Comparison of ENCODE assay signal across 8 cellular contexts in the genomic region with DNA sequence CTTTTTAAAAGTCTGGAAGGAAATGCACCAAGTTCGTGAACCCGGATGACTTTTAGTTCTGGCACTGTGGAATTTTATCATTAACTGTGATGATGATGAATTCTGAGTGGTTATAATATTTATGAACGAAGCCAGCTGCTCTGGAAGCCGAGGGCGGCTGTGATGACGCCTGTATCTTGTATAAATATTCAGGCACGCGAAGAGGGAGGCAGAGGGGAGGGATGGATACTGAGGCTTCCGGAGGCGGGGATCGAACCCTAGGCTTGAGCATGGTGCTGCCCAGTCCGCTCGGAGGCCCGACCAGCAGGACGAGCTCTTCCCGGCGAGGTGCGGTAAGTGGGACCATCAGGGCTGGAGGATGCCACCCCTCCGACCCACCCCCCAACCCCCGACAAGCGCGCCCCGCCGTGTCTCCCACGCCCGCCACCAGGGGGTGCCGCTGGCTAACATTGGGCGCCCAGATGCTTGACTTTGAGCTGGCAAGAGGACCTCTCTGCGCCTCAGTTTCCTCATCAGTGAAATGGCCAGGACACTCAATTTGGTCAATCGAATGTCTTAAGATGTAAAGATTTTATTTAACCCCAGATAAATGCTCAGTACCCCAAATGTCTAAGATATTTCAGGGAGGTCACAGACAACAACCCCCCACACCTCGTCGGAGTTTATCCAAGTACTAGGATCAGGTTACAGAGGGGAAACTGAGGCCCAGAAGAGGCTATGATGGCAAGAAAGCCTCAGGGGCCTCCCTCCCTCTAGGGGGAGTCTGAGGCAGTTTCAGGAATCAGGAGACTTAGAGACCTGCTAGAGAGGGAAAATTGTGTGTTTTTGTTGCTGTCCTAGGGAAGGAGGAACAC. TPM values are rescaled to one million over a fixed set of nuclear protein-coding genes. Genes with fewer than 3 reads are reported as not detected.
DNase-seq lines count a peak whose midpoint lies in the region; ATAC-seq and TF ChIP-seq lines count a peak whose summit lies in the region.

No MANE protein-coding gene starts in this region.

- H3K36me3 Mint-ChIP-seq in T-cell: no peaks in the 10 kb centered on the region
- peaks cover 0 to 2% (median 0%) of the 10 kb centered on the region in 3 donors for H3K36me3 Mint-ChIP-seq in naive thymus-derived CD8-positive, alpha-beta T cell

- H3K4me1 Mint-ChIP-seq in T-cell: peaks cover 8 to 14% (median 8%) of the 10 kb centered on the region in 3 donors
- peaks cover 3 to 14% (median 11%) of the 10 kb centered on the region in 4 donors for H3K4me1 Mint-ChIP-seq in naive thymus-derived CD8-positive, alpha-beta T cell

- intact Hi-C loops in cardiac septum (cut with DNase I): loop anchor here (5.0 to 10.0 kb wide), 2 partner anchors 44 to 206 kb away; a partner anchor contains a TSS
- intact Hi-C loops in Right ventricle myocardium inferior (cut with DNase I): no loop called here

- no peak overlapping the region for H3K4me3 Mint-ChIP-seq in T-cell
- no peak overlapping the region for H3K4me3 Mint-ChIP-seq in naive thymus-derived CD8-positive, alpha-beta T cell

- POLR2A ChIA-PET in T-cell (lab: Charles Lee): interaction anchor here in 1 of 2 donors (0.6 kb wide), 1 partner anchor 648 kb away, joined by 6 read pairs; no protein-coding TSS in a partner anchor
- POLR2A ChIA-PET in naive thymus-derived CD8-positive, alpha-beta T cell (lab: Charles Lee): interaction anchor here (0.6 to 0.9 kb wide), 3 partner anchors 16 to 299 kb away, joined by 3 to 5 read pairs (median 4); no protein-coding TSS in a partner anchor

- H3K4me3 ChIP-seq in choroid plexus epithelial cell (ENCODE audit: low read depth, low read length): no peak overlapping the region

- peak overlapping the region in 1 of 2 donors; percentile 16 for H3K27ac Mint-ChIP-seq in T-cell
- H3K27ac Mint-ChIP-seq in naive thymus-derived CD8-positive, alpha-beta T cell: no peak overlapping the region

- peaks cover 4 to 17% of the 10 kb centered on the region in 2 donors for H3K27me3 Mint-ChIP-seq in T-cell
- H3K27me3 Mint-ChIP-seq in naive thymus-derived CD8-positive, alpha-beta T cell: peaks cover 0 to 20% (median 10%) of the 10 kb centered on the region in 5 donors

- DNase-seq in cardiac septum (ENCODE audit: low spot score): peak; percentile 76
- no peak for DNase-seq in Right ventricle myocardium inferior (ENCODE audit: missing footprints)
- DNase-seq in T-cell: peak in 24 of 34 experiments; percentile 23 to 58 (median 48)
- peak; percentile 49 for DNase-seq in choroid plexus epithelial cell (ENCODE audit: low read depth)
- peak in 9 of 10 donors; percentile 26 to 73 (median 54) for DNase-seq in naive thymus-derived CD8-positive, alpha-beta T cell
- DNase-seq in NCI-H2081 treated with DMSO at 0.1 percent for 48 hours (lab: John Stamatoyannopoulos, UW): no peak

- TF ChIP-seq CTCF in choroid plexus epithelial cell (conservative IDR thresholded peaks at IDR 0.05; ENCODE audit: low read depth, low read length): peak; percentile 62

- CTCF ChIA-PET in T-cell (lab: Charles Lee): interaction anchor here (0.6 to 2.0 kb wide), 8 partner anchors 13 to 711 kb away, joined by 3 to 13 read pairs (median 4); a partner anchor contains a TSS

- no peaks in the 10 kb centered on the region for H3K9me3 Mint-ChIP-seq in T-cell
- no peaks in the 10 kb centered on the region for H3K9me3 Mint-ChIP-seq in naive thymus-derived CD8-positive, alpha-beta T cell

- ATAC-seq in Right ventricle myocardium inferior (no peak), T-cell (replicated peaks in 1 of 4) (no peak), HG02610 (IDR thresholded peaks at IDR 0.05; ENCODE audit: unreplicated experiment) (no peak), GM21381 (IDR thresholded peaks at IDR 0.05; ENCODE audit: unreplicated experiment) (no peak)
- ATAC-seq in naive thymus-derived CD8-positive, alpha-beta T cell: no peak

RNA-seq across cellular contexts. Expression of a gene that starts 4.5 kb away (rescaled TPM):
- total RNA-seq in cardiac septum: 21.7 TPM
- 25.4 TPM for total RNA-seq in Right ventricle myocardium inferior
- 1 to 10 TPM; 4.7 to 8.3 (median 5.6) TPM for total RNA-seq in T-cell
- 1 to 10 TPM; 2.9 to 3.8 TPM for total RNA-seq in naive thymus-derived CD8-positive, alpha-beta T cell
- 1 to 10 TPM; 1.3 to 2.3 (median 1.8) TPM for polyA plus RNA-seq in naive thymus-derived CD8-positive, alpha-beta T cell

RNA-seq across cellular contexts. Expression of a gene that starts 15.3 kb away (rescaled TPM):
- total RNA-seq in cardiac septum (14.6 TPM), Right ventricle myocardium inferior (12.0 TPM), T-cell (1 to 10 TPM; 3.8 to 8.2 (median 8.1) TPM)
- 1 to 10 TPM; 5.8 to 7.0 TPM for total RNA-seq in naive thymus-derived CD8-positive, alpha-beta T cell
- 10 to 100 TPM in 1 of 3 donors, 1 to 10 TPM in 2; 5.1 to 12.2 (median 9.4) TPM for polyA plus RNA-seq in naive thymus-derived CD8-positive, alpha-beta T cell

RNA-seq across cellular contexts. Expression of a gene that starts 17.9 kb away (rescaled TPM):
- 1.3 TPM for total RNA-seq in cardiac septum
- 1.1 TPM for total RNA-seq in Right ventricle myocardium inferior
- total RNA-seq in T-cell: not detected
- not detected for total RNA-seq in naive thymus-derived CD8-positive, alpha-beta T cell
- not detected for polyA plus RNA-seq in naive thymus-derived CD8-positive, alpha-beta T cell

RNA-seq across cellular contexts. Expression of a gene that starts 34.7 kb away (rescaled TPM):
- total RNA-seq in cardiac septum: 14.6 TPM
- 32.5 TPM for total RNA-seq in Right ventricle myocardium inferior
- 10 to 100 TPM in 1 of 5 donors, 1 to 10 TPM in 4; 3.2 to 11.8 (median 5.1) TPM for total RNA-seq in T-cell
- total RNA-seq in naive thymus-derived CD8-positive, alpha-beta T cell: 10 to 100 TPM; 13.7 to 15.3 TPM
- 1 to 10 TPM; 3.3 to 7.1 (median 5.4) TPM for polyA plus RNA-seq in naive thymus-derived CD8-positive, alpha-beta T cell

RNA-seq across cellular contexts. Expression of a gene that starts 55.4 kb away (rescaled TPM):
- total RNA-seq in cardiac septum: 28.3 TPM
- 21.7 TPM for total RNA-seq in Right ventricle myocardium inferior
- 10 to 100 TPM; 11.8 to 25.5 (median 17.6) TPM for total RNA-seq in T-cell
- total RNA-seq in naive thymus-derived CD8-positive, alpha-beta T cell: 10 to 100 TPM; 20.9 to 21.5 TPM
- 10 to 100 TPM in 1 of 3 donors, 1 to 10 TPM in 2; 1.5 to 11.7 (median 3.6) TPM for polyA plus RNA-seq in naive thymus-derived CD8-positive, alpha-beta T cell

Comparison
In these comparisons a context has a peak if more than half of its experiments do, and no peak if none do; other contexts are left out.
1. DNase-seq: peak in cardiac septum (single experiment), T-cell (24 of 34), choroid plexus epithelial cell (single experiment) and naive thymus-derived CD8-positive, alpha-beta T cell (9 of 10); none in Right ventricle myocardium inferior (single experiment) and NCI-H2081 treated with DMSO at 0.1 percent for 48 hours (single experiment).